In genomic region chr2:8146329-8147048, GRCh38 we compare ENCODE assay signal across 15 cellular contexts.
DNase-seq lines count a peak whose midpoint lies in the region; ATAC-seq and TF ChIP-seq lines count a peak whose summit lies in the region.
"Had no signal": no experiment of that assay in that cellular context is flagged by ENCODE, and none has a peak within 500 bp of the region (broad histone marks: within the 10 kb centered on the region; RNA-seq: fewer than 3 reads in every experiment).

No MANE protein-coding gene starts in this region.

- 20 to 27% (median 26%) methylated on average over 6 of the region's 6 CpGs for WGBS in psoas muscle, 3 donors

- H3K4me1 ChIP-seq in psoas muscle = peaks cover 5% of the 10 kb centered on the region

- H3K27ac ChIP-seq in psoas muscle = no peak overlapping the region

- H3K27me3 ChIP-seq in psoas muscle (ENCODE audit: insufficient read depth in 3 of 3, low read length in 2 of 3) = no peaks in the 10 kb centered on the region

- H3K9me3 ChIP-seq in psoas muscle = no peaks in the 10 kb centered on the region

- intact Hi-C loops in psoas muscle (cut with DNase I) = no loop called here

- peak; percentile 44 for DNase-seq in LHCN-M2 (ENCODE audit: low read depth)
- DNase-seq in NCI-H2107 (lab: John Stamatoyannopoulos, UW) = peak; percentile 54
- peak; percentile 76 for DNase-seq in fibroblast of the aortic adventitia (ENCODE audit: low read depth)
- DNase-seq in psoas muscle = no peak
- no peak for DNase-seq in NCI-H1436 treated with DMSO at 0.1 percent for 48 hours (lab: John Stamatoyannopoulos, UW)
- DNase-seq in pons (ENCODE audit: low spot score) = no peak
- DNase-seq: activated CD8-positive, alpha-beta T cell treated with anti-CD3 and anti-CD28 coated beads, Interleukin-2, amount 10 ng/mL, durations not matched to agents 7 days and 5 days; activated effector memory CD4-positive, alpha-beta T cell treated with anti-CD3 and anti-CD28 coated beads, Interleukin-2, amount 50 U/mL, for 16 hours; CD4-positive, alpha-beta memory T cell; H9; NCI-H526; stimulated activated CD4-positive, alpha-beta T cell treated with anti-CD3 and anti-CD28 coated beads, Interleukin-4, amount 100 ng/mL, for 1 hour; T1000 had no signal

- ATAC-seq in psoas muscle (peak; percentile 56 to 90 (median 76)), GM18868 (IDR thresholded peaks at IDR 0.05; ENCODE audit: unreplicated experiment) (no peak)
- ATAC-seq: activated CD8-positive, alpha-beta T cell treated with anti-CD3 and anti-CD28 coated beads, Interleukin-2, amount 10 ng/mL, durations not matched to agents 7 days and 5 days; stimulated activated memory B cell treated with anti-CD40 and anti-IgM and Interleukin-4, amounts not matched to agents 10 μg/mL and 1 μg/mL and 100 μg/mL, for 72 hours had no signal

- TF ChIP-seq CTCF in fibroblast of the aortic adventitia (IDR thresholded peaks at IDR 0.05; ENCODE audit: insufficient read depth, low read length) (no peak), psoas muscle (IDR thresholded peaks at IDR 0.05) (no peak)

- H3K4me3 ChIP-seq in fibroblast of the aortic adventitia (ENCODE audit: low read depth, low read length) = no peak overlapping the region
- no peak overlapping the region for H3K4me3 ChIP-seq in psoas muscle

- H3K36me3 ChIP-seq in psoas muscle (ENCODE audit: insufficient read depth in 1 of 2, low read depth in 1 of 2) = no peaks in the 10 kb centered on the region

Comparison
In these comparisons a context has a peak if more than half of its experiments do, and no peak if none do; other contexts are left out.
1. DNase-seq: peak in LHCN-M2 (single experiment), NCI-H2107 (single experiment) and fibroblast of the aortic adventitia (single experiment); none in psoas muscle (0 of 2), NCI-H1436 treated with DMSO at 0.1 percent for 48 hours (single experiment) and pons (single experiment).